Comparison of ENCODE assay signal across 21 cellular contexts in genomic region chr17:7224110-7224509, GRCh38. TPM values are rescaled to one million over a fixed set of nuclear protein-coding genes. Genes with fewer than 3 reads are reported as not detected.
DNase-seq lines count a peak whose midpoint lies in the region; ATAC-seq and TF ChIP-seq lines count a peak whose summit lies in the region.
"Had no signal": no experiment of that assay in that cellular context is flagged by ENCODE, and none has a peak within 500 bp of the region (broad histone marks: within the 10 kb centered on the region; RNA-seq: fewer than 3 reads in every experiment).

No MANE protein-coding gene starts in this region.

- no peaks in the 10 kb centered on the region for H3K27me3 ChIP-seq in adipocyte (replicated peaks; ENCODE audit: control insufficient read depth, insufficient read depth, low read length)
- H3K27me3 ChIP-seq: brain microvascular endothelial cell, colonic mucosa, Peyer's patch, upper lobe of right lung had no signal

- H3K27ac Mint-ChIP-seq in nephron progenitor cell, result peak overlapping the region; percentile 33
- H3K27ac Mint-ChIP-seq: activated CD8-positive, alpha-beta memory T cell treated with anti-CD3 and anti-CD28 coated beads, Interleukin-2, amount 10 ng/mL, durations not matched to agents 7 days and 5 days; activated naive CD8-positive, alpha-beta T cell; activated T-helper 17 cell treated with anti-CD3 and anti-CD28 coated beads, Interleukin-2, amount 50 U/mL, for 72 hours; T-helper 1 cell treated with Interleukin-12 subunit alpha and Interleukin-12 subunit beta and Interleukin-4 antibody, amounts not matched to agents 30 μg/mL and 1 μg/mL, for 36 hours had no signal

- no peak overlapping the region for H3K4me3 ChIP-seq in adipocyte (ENCODE audit: low read length)
- H3K4me3 ChIP-seq: colonic mucosa, Peyer's patch, upper lobe of right lung had no signal

- H3K27me3 Mint-ChIP-seq in nephron progenitor cell (ENCODE audit: low read depth, poor library complexity), result no peaks in the 10 kb centered on the region
- H3K27me3 Mint-ChIP-seq: activated CD8-positive, alpha-beta memory T cell treated with anti-CD3 and anti-CD28 coated beads, Interleukin-2, amount 10 ng/mL, durations not matched to agents 7 days and 5 days; activated naive CD8-positive, alpha-beta T cell; activated T-helper 17 cell treated with anti-CD3 and anti-CD28 coated beads, Interleukin-2, amount 50 U/mL, for 72 hours had no signal

- H3K9ac ChIP-seq in adipocyte (ENCODE audit: low read length), result peak overlapping the region; percentile 23

- no peaks in the 10 kb centered on the region for H3K9me3 Mint-ChIP-seq in nephron progenitor cell
- H3K9me3 Mint-ChIP-seq: activated T-helper 17 cell treated with anti-CD3 and anti-CD28 coated beads, Interleukin-2, amount 50 U/mL, for 72 hours; T-helper 1 cell treated with Interleukin-12 subunit alpha and Interleukin-12 subunit beta and Interleukin-4 antibody, amounts not matched to agents 30 μg/mL and 1 μg/mL, for 36 hours had no signal

- H3K4me3 Mint-ChIP-seq in nephron progenitor cell, result no peak overlapping the region
- H3K4me3 Mint-ChIP-seq: activated CD8-positive, alpha-beta memory T cell treated with anti-CD3 and anti-CD28 coated beads, Interleukin-2, amount 10 ng/mL, durations not matched to agents 7 days and 5 days; activated naive CD8-positive, alpha-beta T cell; activated T-helper 17 cell treated with anti-CD3 and anti-CD28 coated beads, Interleukin-2, amount 50 U/mL, for 72 hours; T-helper 1 cell treated with Interleukin-12 subunit alpha and Interleukin-12 subunit beta and Interleukin-4 antibody, amounts not matched to agents 30 μg/mL and 1 μg/mL, for 36 hours had no signal

- H3K36me3 ChIP-seq in adipocyte (ENCODE audit: control insufficient read depth, insufficient read depth, low read length, severe bottlenecking), result peaks cover 73% of the 10 kb centered on the region

- no peaks in the 10 kb centered on the region for H3K9me3 ChIP-seq in adipocyte (ENCODE audit: control insufficient read depth, low read length)
- H3K9me3 ChIP-seq: colonic mucosa, Peyer's patch, upper lobe of right lung had no signal

- DNase-seq in A172 (ENCODE audit: low spot score), result peak; percentile 52
- no peak for DNase-seq in adipocyte (ENCODE audit: low read depth)
- DNase-seq in fibroblast of gingiva (ENCODE audit: low read depth), result peak; percentile 37
- no peak for DNase-seq in nephron progenitor cell
- no peak for DNase-seq in globus pallidus (ENCODE audit: low spot score)
- DNase-seq in NCI-H2171 (lab: John Stamatoyannopoulos, UW), result no peak
- no peak for DNase-seq in activated CD4-positive, alpha-beta T cell treated with anti-CD3 and anti-CD28 coated beads for 4 hours
- DNase-seq: activated CD4-positive, alpha-beta T cell treated with anti-CD3 and anti-CD28 coated beads for 48 hours; activated CD8-positive, alpha-beta memory T cell treated with anti-CD3 and anti-CD28 coated beads, Interleukin-2, amount 10 ng/mL, durations not matched to agents 7 days and 5 days; brain microvascular endothelial cell; Calu3; colonic mucosa; KBM-7; NCI-H146; NCI-H524 treated with DMSO at 0.1 percent for 48 hours; Peyer's patch had no signal

- peaks cover 44% of the 10 kb centered on the region for H3K4me1 ChIP-seq in adipocyte (ENCODE audit: control insufficient read depth, insufficient read depth, low read length)

- peaks cover 28% of the 10 kb centered on the region for H3K4me1 Mint-ChIP-seq in nephron progenitor cell

- ATAC-seq in GM18517 (IDR thresholded peaks at IDR 0.05; ENCODE audit: unreplicated experiment), result no peak
- ATAC-seq: activated CD8-positive, alpha-beta memory T cell treated with anti-CD3 and anti-CD28 coated beads, Interleukin-2, amount 10 ng/mL, durations not matched to agents 7 days and 5 days; activated T-helper 17 cell treated with anti-CD3 and anti-CD28 coated beads, Interleukin-2, amount 50 U/mL, for 72 hours; upper lobe of right lung had no signal

- no peak for TF ChIP-seq CTCF in nephron progenitor cell (IDR thresholded peaks at IDR 0.05)

- peaks cover 28% of the 10 kb centered on the region for H3K36me3 Mint-ChIP-seq in nephron progenitor cell (ENCODE audit: low read depth)

RNA-seq across cellular contexts. Expression of gene ACADVL, which starts 4.4 kb away (rescaled TPM):
- total RNA-seq in A172 (2014; rRNA removed; shearing (Covaris generic)), result 278 and 349 TPM in 2 replicates

RNA-seq across cellular contexts. Expression of gene DLG4, which starts 4.5 kb away (rescaled TPM):
- total RNA-seq in A172 (2014; rRNA removed; shearing (Covaris generic)), result 7.2 and 7.3 TPM in 2 replicates

RNA-seq across cellular contexts. Expression of gene DVL2, which starts 10.2 kb away (rescaled TPM):
- total RNA-seq in A172 (2014; rRNA removed; shearing (Covaris generic)), result 65.1 and 82.4 TPM in 2 replicates

RNA-seq across cellular contexts. Expression of gene PHF23, which starts 15.1 kb away (rescaled TPM):
- 59.5 and 75.3 TPM in 2 replicates for total RNA-seq in A172 (2014; rRNA removed; shearing (Covaris generic))

RNA-seq across cellular contexts. Expression of gene GABARAP, which starts 18.1 kb away (rescaled TPM):
- total RNA-seq in A172 (2014; rRNA removed; shearing (Covaris generic)), result 144 and 238 TPM in 2 replicates

Comparison
In these comparisons a context has a peak if more than half of its experiments do, and no peak if none do; other contexts are left out.
1. DNase-seq: peak in A172 (single experiment) and fibroblast of gingiva (single experiment); none in adipocyte (single experiment), nephron progenitor cell (single experiment), globus pallidus (single experiment), NCI-H2171 (single experiment) and activated CD4-positive, alpha-beta T cell treated with anti-CD3 and anti-CD28 coated beads for 4 hours (0 of 2).